2 cellular contexts compared by ENCODE assay signal in the genomic region with DNA sequence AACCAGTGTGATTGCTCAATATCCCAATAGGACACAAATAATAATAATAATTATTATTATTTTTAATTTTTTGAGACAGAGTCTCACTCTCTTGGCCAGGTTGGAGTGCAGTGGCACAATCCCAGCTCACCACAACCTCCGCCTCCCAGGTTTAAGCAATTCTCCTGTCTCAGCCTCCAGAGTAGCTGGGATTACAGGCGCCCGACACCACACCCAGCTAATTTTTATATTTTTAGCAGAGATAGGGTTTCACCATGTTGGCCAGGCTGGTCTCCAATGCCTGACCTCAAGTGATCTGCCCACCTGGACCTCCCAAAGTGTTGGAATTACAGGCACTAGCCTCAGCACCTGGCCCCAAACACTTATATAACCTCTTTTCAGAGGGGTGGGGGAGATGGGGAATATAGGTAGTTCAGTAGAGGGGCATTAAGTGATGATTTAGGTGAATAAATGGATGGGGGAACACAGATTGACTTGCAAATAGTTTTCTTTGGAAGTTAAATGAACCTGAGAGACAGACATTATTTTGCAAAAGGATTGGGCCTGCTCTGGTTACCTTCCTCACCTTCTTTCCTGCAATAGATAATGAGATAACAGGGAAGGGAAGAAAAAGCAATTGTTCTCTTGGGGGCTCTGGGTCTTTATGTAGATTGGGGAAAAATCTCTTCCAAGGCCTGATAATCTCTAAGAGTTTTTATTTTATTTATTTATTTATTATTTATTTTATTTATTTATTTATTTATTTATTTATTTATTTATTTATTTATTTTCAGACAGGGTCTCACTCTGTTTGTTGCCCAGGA.
TF ChIP-seq lines count a peak whose summit lies in the region.

No MANE protein-coding gene starts in this region.

TF ChIP-seq in HEK293, 187 proteins besides CTCF, POLR2A, EP300 and RAD21 (continued from another document and continues in another):
- TF ChIP-seq, protein P1, sequence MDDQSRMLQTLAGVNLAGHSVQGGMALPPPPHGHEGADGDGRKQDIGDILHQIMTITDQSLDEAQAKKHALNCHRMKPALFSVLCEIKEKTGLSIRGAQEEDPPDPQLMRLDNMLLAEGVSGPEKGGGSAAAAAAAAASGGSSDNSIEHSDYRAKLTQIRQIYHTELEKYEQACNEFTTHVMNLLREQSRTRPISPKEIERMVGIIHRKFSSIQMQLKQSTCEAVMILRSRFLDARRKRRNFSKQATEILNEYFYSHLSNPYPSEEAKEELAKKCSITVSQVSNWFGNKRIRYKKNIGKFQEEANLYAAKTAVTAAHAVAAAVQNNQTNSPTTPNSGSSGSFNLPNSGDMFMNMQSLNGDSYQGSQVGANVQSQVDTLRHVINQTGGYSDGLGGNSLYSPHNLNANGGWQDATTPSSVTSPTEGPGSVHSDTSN (CRISPR knock-in tag; IDR thresholded peaks at IDR 0.05) = no peak
- TF ChIP-seq ZNF621 (tag by site-specific recombination; IDR thresholded peaks at IDR 0.05) (no peak), ZBTB8A (tag by site-specific recombination; IDR thresholded peaks at IDR 0.05) (peak; percentile 88), ZNF138 (tag by site-specific recombination; IDR thresholded peaks at IDR 0.05; ENCODE audit: borderline replicate concordance) (0 out of 2 replicates have a peak, but pooled peaks have one; percentile 52), ZNF433 (tag by site-specific recombination; IDR thresholded peaks at IDR 0.05; ENCODE audit: low read depth) (peak; percentile 88), ZNF274 (IDR thresholded peaks at IDR 0.05; ENCODE audit: low read length) (no peak), ZNF274 (tag by site-specific recombination; IDR thresholded peaks at IDR 0.05; ENCODE audit: borderline replicate concordance) (no peak), ZNF155 (tag by site-specific recombination; IDR thresholded peaks at IDR 0.05) (no peak), OVOL3 (tag by site-specific recombination; IDR thresholded peaks at IDR 0.05) (0 out of 2 replicates have a peak, but pooled peaks have one; percentile 15), ZNF416 (tag by site-specific recombination; IDR thresholded peaks at IDR 0.05) (no peak), YY1 (tag by site-specific recombination; IDR thresholded peaks at IDR 0.05) (no peak), ZNF623 (tag by site-specific recombination; IDR thresholded peaks at IDR 0.05) (peak; percentile 83), ZNF529 (tag by site-specific recombination; IDR thresholded peaks at IDR 0.05; ENCODE audit: insufficient replicate concordance) (peak; percentile 77), SP3 (tag by site-specific recombination; IDR thresholded peaks at IDR 0.05) (peak; percentile 31; the same call in 1 of the 2 replicates), ZFP37 (tag by site-specific recombination; IDR thresholded peaks at IDR 0.05) (peak; percentile 94), ZBTB21 (tag by site-specific recombination; IDR thresholded peaks at IDR 0.05) (peak; percentile 51; the same call in 1 of the 2 replicates), ZNF391 (tag by site-specific recombination; IDR thresholded peaks at IDR 0.05; ENCODE audit: borderline replicate concordance, low read depth) (no peak), ZNF664 (tag by site-specific recombination; IDR thresholded peaks at IDR 0.05) (peak; percentile 87), ZNF404 (tag by site-specific recombination; IDR thresholded peaks at IDR 0.05) (peak; percentile 58; the same call in 1 of the 2 replicates), ZNF501 (tag by site-specific recombination; IDR thresholded peaks at IDR 0.05) (peak; percentile 87), TCF7L2 (IDR thresholded peaks at IDR 0.05; ENCODE audit: borderline replicate concordance, low read depth, low read length) (no peak)
- TF ChIP-seq, protein P2, sequence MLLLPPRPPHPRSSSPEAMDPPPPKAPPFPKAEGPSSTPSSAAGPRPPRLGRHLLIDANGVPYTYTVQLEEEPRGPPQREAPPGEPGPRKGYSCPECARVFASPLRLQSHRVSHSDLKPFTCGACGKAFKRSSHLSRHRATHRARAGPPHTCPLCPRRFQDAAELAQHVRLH (tag by site-specific recombination; IDR thresholded peaks at IDR 0.05) = peak; percentile 70; the same call in 1 of the 2 replicates
- TF ChIP-seq, protein P3, sequence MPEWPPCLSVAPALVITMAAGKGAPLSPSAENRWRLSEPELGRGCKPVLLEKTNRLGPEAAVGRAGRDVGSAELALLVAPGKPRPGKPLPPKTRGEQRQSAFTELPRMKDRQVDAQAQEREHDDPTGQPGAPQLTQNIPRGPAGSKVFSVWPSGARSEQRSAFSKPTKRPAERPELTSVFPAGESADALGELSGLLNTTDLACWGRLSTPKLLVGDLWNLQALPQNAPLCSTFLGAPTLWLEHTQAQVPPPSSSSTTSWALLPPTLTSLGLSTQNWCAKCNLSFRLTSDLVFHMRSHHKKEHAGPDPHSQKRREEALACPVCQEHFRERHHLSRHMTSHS (tag by site-specific recombination; IDR thresholded peaks at IDR 0.05) = no peak
- TF ChIP-seq, protein P4, sequence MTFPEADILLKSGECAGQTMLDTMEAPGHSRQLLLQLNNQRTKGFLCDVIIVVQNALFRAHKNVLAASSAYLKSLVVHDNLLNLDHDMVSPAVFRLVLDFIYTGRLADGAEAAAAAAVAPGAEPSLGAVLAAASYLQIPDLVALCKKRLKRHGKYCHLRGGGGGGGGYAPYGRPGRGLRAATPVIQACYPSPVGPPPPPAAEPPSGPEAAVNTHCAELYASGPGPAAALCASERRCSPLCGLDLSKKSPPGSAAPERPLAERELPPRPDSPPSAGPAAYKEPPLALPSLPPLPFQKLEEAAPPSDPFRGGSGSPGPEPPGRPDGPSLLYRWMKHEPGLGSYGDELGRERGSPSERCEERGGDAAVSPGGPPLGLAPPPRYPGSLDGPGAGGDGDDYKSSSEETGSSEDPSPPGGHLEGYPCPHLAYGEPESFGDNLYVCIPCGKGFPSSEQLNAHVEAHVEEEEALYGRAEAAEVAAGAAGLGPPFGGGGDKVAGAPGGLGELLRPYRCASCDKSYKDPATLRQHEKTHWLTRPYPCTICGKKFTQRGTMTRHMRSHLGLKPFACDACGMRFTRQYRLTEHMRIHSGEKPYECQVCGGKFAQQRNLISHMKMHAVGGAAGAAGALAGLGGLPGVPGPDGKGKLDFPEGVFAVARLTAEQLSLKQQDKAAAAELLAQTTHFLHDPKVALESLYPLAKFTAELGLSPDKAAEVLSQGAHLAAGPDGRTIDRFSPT (tag by site-specific recombination; IDR thresholded peaks at IDR 0.05) = no peak
- TF ChIP-seq, protein P5, sequence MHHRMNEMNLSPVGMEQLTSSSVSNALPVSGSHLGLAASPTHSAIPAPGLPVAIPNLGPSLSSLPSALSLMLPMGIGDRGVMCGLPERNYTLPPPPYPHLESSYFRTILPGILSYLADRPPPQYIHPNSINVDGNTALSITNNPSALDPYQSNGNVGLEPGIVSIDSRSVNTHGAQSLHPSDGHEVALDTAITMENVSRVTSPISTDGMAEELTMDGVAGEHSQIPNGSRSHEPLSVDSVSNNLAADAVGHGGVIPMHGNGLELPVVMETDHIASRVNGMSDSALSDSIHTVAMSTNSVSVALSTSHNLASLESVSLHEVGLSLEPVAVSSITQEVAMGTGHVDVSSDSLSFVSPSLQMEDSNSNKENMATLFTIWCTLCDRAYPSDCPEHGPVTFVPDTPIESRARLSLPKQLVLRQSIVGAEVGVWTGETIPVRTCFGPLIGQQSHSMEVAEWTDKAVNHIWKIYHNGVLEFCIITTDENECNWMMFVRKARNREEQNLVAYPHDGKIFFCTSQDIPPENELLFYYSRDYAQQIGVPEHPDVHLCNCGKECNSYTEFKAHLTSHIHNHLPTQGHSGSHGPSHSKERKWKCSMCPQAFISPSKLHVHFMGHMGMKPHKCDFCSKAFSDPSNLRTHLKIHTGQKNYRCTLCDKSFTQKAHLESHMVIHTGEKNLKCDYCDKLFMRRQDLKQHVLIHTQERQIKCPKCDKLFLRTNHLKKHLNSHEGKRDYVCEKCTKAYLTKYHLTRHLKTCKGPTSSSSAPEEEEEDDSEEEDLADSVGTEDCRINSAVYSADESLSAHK (tag by site-specific recombination; IDR thresholded peaks at IDR 0.05) = peak; percentile 21; the same call in 1 of the 2 replicates

TF ChIP-seq in WTC11, 78 proteins besides CTCF, POLR2A, EP300 and RAD21 (continued from another document):
- TF ChIP-seq, protein P6, sequence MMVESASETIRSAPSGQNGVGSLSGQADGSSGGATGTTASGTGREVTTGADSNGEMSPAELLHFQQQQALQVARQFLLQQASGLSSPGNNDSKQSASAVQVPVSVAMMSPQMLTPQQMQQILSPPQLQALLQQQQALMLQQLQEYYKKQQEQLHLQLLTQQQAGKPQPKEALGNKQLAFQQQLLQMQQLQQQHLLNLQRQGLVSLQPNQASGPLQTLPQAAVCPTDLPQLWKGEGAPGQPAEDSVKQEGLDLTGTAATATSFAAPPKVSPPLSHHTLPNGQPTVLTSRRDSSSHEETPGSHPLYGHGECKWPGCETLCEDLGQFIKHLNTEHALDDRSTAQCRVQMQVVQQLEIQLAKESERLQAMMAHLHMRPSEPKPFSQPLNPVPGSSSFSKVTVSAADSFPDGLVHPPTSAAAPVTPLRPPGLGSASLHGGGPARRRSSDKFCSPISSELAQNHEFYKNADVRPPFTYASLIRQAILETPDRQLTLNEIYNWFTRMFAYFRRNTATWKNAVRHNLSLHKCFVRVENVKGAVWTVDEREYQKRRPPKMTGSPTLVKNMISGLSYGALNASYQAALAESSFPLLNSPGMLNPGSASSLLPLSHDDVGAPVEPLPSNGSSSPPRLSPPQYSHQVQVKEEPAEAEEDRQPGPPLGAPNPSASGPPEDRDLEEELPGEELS (CRISPR knock-in tag; IDR thresholded peaks at IDR 0.05) = no peak
- TF ChIP-seq NFYB (CRISPR knock-in tag; conservative IDR thresholded peaks at IDR 0.05; ENCODE audit: low read depth) (no peak), JAZF1 (CRISPR knock-in tag; IDR thresholded peaks at IDR 0.05) (no peak), NR1H2 (CRISPR knock-in tag; IDR thresholded peaks at IDR 0.05) (no peak), ZNF219 (CRISPR knock-in tag; IDR thresholded peaks at IDR 0.05; ENCODE audit: borderline replicate concordance) (no peak), TEAD4 (CRISPR knock-in tag; IDR thresholded peaks at IDR 0.05) (no peak)
- TF ChIP-seq, protein P7, sequence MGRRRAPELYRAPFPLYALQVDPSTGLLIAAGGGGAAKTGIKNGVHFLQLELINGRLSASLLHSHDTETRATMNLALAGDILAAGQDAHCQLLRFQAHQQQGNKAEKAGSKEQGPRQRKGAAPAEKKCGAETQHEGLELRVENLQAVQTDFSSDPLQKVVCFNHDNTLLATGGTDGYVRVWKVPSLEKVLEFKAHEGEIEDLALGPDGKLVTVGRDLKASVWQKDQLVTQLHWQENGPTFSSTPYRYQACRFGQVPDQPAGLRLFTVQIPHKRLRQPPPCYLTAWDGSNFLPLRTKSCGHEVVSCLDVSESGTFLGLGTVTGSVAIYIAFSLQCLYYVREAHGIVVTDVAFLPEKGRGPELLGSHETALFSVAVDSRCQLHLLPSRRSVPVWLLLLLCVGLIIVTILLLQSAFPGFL (CRISPR knock-in tag; IDR thresholded peaks at IDR 0.05; ENCODE audit: borderline replicate concordance) = no peak
- TF ChIP-seq, protein P8, sequence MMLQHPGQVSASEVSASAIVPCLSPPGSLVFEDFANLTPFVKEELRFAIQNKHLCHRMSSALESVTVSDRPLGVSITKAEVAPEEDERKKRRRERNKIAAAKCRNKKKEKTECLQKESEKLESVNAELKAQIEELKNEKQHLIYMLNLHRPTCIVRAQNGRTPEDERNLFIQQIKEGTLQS (CRISPR knock-in tag; conservative IDR thresholded peaks at IDR 0.05) = no peak
- TF ChIP-seq, protein P9, sequence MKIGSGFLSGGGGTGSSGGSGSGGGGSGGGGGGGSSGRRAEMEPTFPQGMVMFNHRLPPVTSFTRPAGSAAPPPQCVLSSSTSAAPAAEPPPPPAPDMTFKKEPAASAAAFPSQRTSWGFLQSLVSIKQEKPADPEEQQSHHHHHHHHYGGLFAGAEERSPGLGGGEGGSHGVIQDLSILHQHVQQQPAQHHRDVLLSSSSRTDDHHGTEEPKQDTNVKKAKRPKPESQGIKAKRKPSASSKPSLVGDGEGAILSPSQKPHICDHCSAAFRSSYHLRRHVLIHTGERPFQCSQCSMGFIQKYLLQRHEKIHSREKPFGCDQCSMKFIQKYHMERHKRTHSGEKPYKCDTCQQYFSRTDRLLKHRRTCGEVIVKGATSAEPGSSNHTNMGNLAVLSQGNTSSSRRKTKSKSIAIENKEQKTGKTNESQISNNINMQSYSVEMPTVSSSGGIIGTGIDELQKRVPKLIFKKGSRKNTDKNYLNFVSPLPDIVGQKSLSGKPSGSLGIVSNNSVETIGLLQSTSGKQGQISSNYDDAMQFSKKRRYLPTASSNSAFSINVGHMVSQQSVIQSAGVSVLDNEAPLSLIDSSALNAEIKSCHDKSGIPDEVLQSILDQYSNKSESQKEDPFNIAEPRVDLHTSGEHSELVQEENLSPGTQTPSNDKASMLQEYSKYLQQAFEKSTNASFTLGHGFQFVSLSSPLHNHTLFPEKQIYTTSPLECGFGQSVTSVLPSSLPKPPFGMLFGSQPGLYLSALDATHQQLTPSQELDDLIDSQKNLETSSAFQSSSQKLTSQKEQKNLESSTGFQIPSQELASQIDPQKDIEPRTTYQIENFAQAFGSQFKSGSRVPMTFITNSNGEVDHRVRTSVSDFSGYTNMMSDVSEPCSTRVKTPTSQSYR (CRISPR knock-in tag; IDR thresholded peaks at IDR 0.05) = no peak
- TF ChIP-seq, protein P10, sequence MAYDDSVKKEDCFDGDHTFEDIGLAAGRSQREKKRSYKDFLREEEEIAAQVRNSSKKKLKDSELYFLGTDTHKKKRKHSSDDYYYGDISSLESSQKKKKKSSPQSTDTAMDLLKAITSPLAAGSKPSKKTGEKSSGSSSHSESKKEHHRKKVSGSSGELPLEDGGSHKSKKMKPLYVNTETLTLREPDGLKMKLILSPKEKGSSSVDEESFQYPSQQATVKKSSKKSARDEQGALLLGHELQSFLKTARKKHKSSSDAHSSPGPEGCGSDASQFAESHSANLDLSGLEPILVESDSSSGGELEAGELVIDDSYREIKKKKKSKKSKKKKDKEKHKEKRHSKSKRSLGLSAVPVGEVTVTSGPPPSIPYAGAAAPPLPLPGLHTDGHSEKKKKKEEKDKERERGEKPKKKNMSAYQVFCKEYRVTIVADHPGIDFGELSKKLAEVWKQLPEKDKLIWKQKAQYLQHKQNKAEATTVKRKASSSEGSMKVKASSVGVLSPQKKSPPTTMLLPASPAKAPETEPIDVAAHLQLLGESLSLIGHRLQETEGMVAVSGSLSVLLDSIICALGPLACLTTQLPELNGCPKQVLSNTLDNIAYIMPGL (CRISPR knock-in tag; IDR thresholded peaks at IDR 0.05) = no peak
- TF ChIP-seq, protein P11, sequence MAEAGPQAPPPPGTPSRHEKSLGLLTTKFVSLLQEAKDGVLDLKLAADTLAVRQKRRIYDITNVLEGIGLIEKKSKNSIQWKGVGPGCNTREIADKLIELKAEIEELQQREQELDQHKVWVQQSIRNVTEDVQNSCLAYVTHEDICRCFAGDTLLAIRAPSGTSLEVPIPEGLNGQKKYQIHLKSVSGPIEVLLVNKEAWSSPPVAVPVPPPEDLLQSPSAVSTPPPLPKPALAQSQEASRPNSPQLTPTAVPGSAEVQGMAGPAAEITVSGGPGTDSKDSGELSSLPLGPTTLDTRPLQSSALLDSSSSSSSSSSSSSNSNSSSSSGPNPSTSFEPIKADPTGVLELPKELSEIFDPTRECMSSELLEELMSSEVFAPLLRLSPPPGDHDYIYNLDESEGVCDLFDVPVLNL (CRISPR knock-in tag; IDR thresholded peaks at IDR 0.05; ENCODE audit: borderline replicate concordance, low read depth) = no peak
